Comparison of ENCODE assay signal across 8 cellular contexts in genomic region chr19:56838930-56839664, GRCh38. TPM values are rescaled to one million over a fixed set of nuclear protein-coding genes. Genes with fewer than 3 reads are reported as not detected.
A peak's percentile ranks its signal among the peaks of the same experiment; 100 is the strongest.
DNase-seq lines count a peak whose midpoint lies in the region; ATAC-seq and TF ChIP-seq lines count a peak whose summit lies in the region.

No MANE protein-coding gene starts in this region.

- DNase-seq in C1 segment of cervical spinal cord (lab: John Stamatoyannopoulos, UW), result peak; percentile 75 to 100 (median 96)
- peak; percentile 99 for DNase-seq in SJCRH30
- DNase-seq in fibroblast of the conjunctiva (ENCODE audit: low read depth), result peak; percentile 96
- peak; percentile 62 to 100 (median 99) for DNase-seq in nucleus accumbens (lab: John Stamatoyannopoulos, UW)
- DNase-seq in NCI-H524 (lab: John Stamatoyannopoulos, UW), result no peak
- DNase-seq in NK-92 treated with Interleukin-12 subunit alpha and Interleukin-12 subunit beta, amount 100 ng/mL, for 24 hours (lab: John Stamatoyannopoulos, UW), result no peak

- H3K27me3 ChIP-seq in SJCRH30, result no peaks in the 10 kb centered on the region

- peaks cover 25% of the 10 kb centered on the region for H3K4me1 ChIP-seq in SJCRH30

- H3K36me3 ChIP-seq in SJCRH30, result peaks cover 23% of the 10 kb centered on the region

- H3K4me3 ChIP-seq in SJCRH30, result peak overlapping the region; percentile 79

- no peak for TF ChIP-seq POLR2A in GM18505 (IDR thresholded peaks at IDR 0.05; ENCODE audit: borderline replicate concordance, extremely low read depth, insufficient read depth, insufficient read length)

- no peaks in the 10 kb centered on the region for H3K9me3 ChIP-seq in SJCRH30 (replicated peaks)

- ATAC-seq in GM21786 (IDR thresholded peaks at IDR 0.05; ENCODE audit: unreplicated experiment), result no peak
- ATAC-seq in GM18505 (IDR thresholded peaks at IDR 0.05; ENCODE audit: unreplicated experiment), result no peak

- H3K27ac ChIP-seq in SJCRH30, result peak overlapping the region; percentile 92; the same call in 1 of the 2 replicates

RNA-seq across cellular contexts. Expression of gene PEG3, which starts 1.4 kb away (rescaled TPM):
- 501 and 545 TPM in 2 replicates for total RNA-seq in SJCRH30 (2014; rRNA removed; shearing (Covaris generic))

RNA-seq across cellular contexts. Expression of gene ZIM2, which starts 1.4 kb away (rescaled TPM):
- 7.1 and 8.9 TPM in 2 replicates for total RNA-seq in SJCRH30 (2014; rRNA removed; shearing (Covaris generic))

Comparison
In these comparisons a context has a peak if more than half of its experiments do, and no peak if none do; other contexts are left out.
1. DNase-seq: peak in C1 segment of cervical spinal cord (14 of 14), SJCRH30 (2 of 2), fibroblast of the conjunctiva (single experiment) and nucleus accumbens (56 of 56); none in NCI-H524 (0 of 2) and NK-92 treated with Interleukin-12 subunit alpha and Interleukin-12 subunit beta, amount 100 ng/mL, for 24 hours (single experiment).